Comparison of ENCODE assay signal across 8 cellular contexts in genomic region chr1:23619299-23620188, GRCh38.
DNase-seq lines count a peak whose midpoint lies in the region; ATAC-seq and TF ChIP-seq lines count a peak whose summit lies in the region.

No MANE protein-coding gene starts in this region.

- no peak overlapping the region for H3K27ac ChIP-seq in right atrium auricular region

- no peaks in the 10 kb centered on the region for H3K36me3 ChIP-seq in right atrium auricular region

- TF ChIP-seq POLR2A in GM15510 (IDR thresholded peaks at IDR 0.05; ENCODE audit: borderline replicate concordance, extremely low read depth, insufficient read length) = peak; percentile 26

- H3K4me1 ChIP-seq in right atrium auricular region = peaks cover 0 to 5% of the 10 kb centered on the region in 2 donors

- peak; percentile 36 for DNase-seq in NCI-H82 treated with DMSO at 0.1 percent for 48 hours (lab: John Stamatoyannopoulos, UW; ENCODE audit: unreplicated experiment)
- peak; percentile 70 to 76 for DNase-seq in activated T-helper 1 cell treated with anti-CD3 and anti-CD28 coated beads, Interleukin-2, amount 50 U/mL, for 16 hours (ENCODE audit: low read depth in 1 of 2, low spot score in 1 of 2)
- no peak for DNase-seq in right atrium auricular region (ENCODE audit: low spot score)
- peak; percentile 51 to 63 (median 55) for DNase-seq in stimulated activated CD4-positive, alpha-beta T cell treated with anti-CD3 and anti-CD28 coated beads, Interleukin-12 subunit alpha, Interleukin-12 subunit beta, amount 100 ng/mL, for 48 hours (ENCODE audit: low read depth in 2 of 3, low spot score in 1 of 3)
- DNase-seq in SKM-1 treated with dmso at 0.1 percent for 144 hours (lab: John Stamatoyannopoulos, UW; ENCODE audit: unreplicated experiment) = no peak
- DNase-seq in GM19240 (ENCODE audit: insufficient read length, low spot score) = no peak

- H3K4me3 ChIP-seq in right atrium auricular region = peak overlapping the region; percentile 20 to 38

- TF ChIP-seq CTCF in right atrium auricular region (IDR thresholded peaks at IDR 0.05) = no peak

- peak; percentile 54 for ATAC-seq in HG03135 (IDR thresholded peaks at IDR 0.05; ENCODE audit: unreplicated experiment)

- H3K27me3 ChIP-seq in right atrium auricular region = peaks cover 0 to 4% of the 10 kb centered on the region in 2 donors

- H3K9me3 ChIP-seq in right atrium auricular region = no peaks in the 10 kb centered on the region

Comparison
In these comparisons a context has a peak if more than half of its experiments do, and no peak if none do; other contexts are left out.
1. DNase-seq: peak in NCI-H82 treated with DMSO at 0.1 percent for 48 hours (single experiment), activated T-helper 1 cell treated with anti-CD3 and anti-CD28 coated beads, Interleukin-2, amount 50 U/mL, for 16 hours (2 of 2) and stimulated activated CD4-positive, alpha-beta T cell treated with anti-CD3 and anti-CD28 coated beads, Interleukin-12 subunit alpha, Interleukin-12 subunit beta, amount 100 ng/mL, for 48 hours (3 of 3); none in right atrium auricular region (single experiment), SKM-1 treated with dmso at 0.1 percent for 144 hours (single experiment) and GM19240 (single experiment).